In the genomic region with DNA sequence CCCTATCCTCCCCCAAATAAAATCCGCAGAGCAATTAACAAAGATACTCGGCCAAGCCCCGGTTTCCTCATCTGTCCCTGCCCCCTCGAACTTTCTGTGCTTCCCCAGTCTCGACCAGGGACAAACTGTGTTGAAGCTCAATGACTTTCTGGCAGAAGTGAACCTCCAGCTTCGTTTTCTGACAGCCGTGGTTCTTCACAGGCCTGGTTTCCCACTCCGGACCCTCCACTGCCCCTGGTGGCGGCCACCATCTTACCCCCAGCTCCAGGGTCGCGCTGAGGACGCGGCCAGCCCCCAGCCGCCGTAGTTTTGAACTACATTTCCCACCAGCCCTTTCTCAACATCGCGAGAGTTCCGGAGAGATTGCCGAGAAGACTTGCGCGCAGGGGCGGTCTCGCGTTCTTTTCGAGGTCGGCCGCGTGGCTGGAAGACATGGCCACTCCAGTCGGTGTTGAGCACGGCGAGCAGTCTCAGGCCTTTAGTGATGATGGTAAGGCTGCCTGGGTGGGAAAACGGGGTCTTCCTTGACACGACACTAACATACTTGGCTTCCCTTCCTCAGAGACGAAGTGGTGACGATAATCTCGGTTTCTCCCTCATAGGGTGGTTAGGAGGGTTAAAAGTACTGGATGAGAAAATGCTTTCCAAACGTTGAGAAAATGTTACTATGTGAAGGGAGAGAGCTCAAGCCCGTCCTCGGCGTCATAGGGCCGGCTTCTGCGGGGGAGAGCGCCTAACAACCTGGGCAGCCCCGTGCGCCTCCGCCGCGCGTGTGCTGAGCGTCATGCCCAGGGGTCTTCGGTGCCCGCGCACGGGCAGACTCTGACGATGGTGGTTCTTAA, we compare ENCODE assay signal across 8 cellular contexts. TPM values are rescaled to one million over a fixed set of nuclear protein-coding genes. Genes with fewer than 3 reads are reported as not detected.
DNase-seq lines count a peak whose midpoint lies in the region; ATAC-seq lines count a peak whose summit lies in the region.

No MANE protein-coding gene starts in this region.

- H3K27me3 Mint-ChIP-seq in activated CD8-positive, alpha-beta memory T cell treated with anti-CD3 and anti-CD28 coated beads, Interleukin-2, amount 10 ng/mL, durations not matched to agents 7 days and 5 days: no peaks in the 10 kb centered on the region

- no peaks in the 10 kb centered on the region for H3K27me3 ChIP-seq in endocrine pancreas (ENCODE audit: control insufficient read depth, insufficient read depth, low read length)

- H3K27ac Mint-ChIP-seq in activated CD8-positive, alpha-beta memory T cell treated with anti-CD3 and anti-CD28 coated beads, Interleukin-2, amount 10 ng/mL, durations not matched to agents 7 days and 5 days: peak overlapping the region; percentile 96

- H3K36me3 Mint-ChIP-seq in activated CD8-positive, alpha-beta memory T cell treated with anti-CD3 and anti-CD28 coated beads, Interleukin-2, amount 10 ng/mL, durations not matched to agents 7 days and 5 days: peaks cover 28% of the 10 kb centered on the region

- H3K9me3 Mint-ChIP-seq in activated CD8-positive, alpha-beta memory T cell treated with anti-CD3 and anti-CD28 coated beads, Interleukin-2, amount 10 ng/mL, durations not matched to agents 7 days and 5 days (ENCODE audit: low read depth): no peaks in the 10 kb centered on the region

- ATAC-seq in GM21367 (IDR thresholded peaks at IDR 0.05; ENCODE audit: unreplicated experiment): peak; percentile 71
- peak; percentile 91 for ATAC-seq in activated CD8-positive, alpha-beta memory T cell treated with anti-CD3 and anti-CD28 coated beads, Interleukin-2, amount 10 ng/mL, durations not matched to agents 7 days and 5 days

- in situ Hi-C loops in Caki2 (cut with HindIII; ENCODE audit: low pct_unique_long_range_greater_than_20kb, low sequenced_read_pairs): no loop called here

- H3K9ac ChIP-seq in endocrine pancreas (ENCODE audit: control insufficient read depth, insufficient read depth, low read length): peak overlapping the region; percentile 92

- no peaks in the 10 kb centered on the region for H3K36me3 ChIP-seq in endocrine pancreas (ENCODE audit: control insufficient read depth, insufficient read depth, low read length)

- H3K9me3 ChIP-seq in endocrine pancreas (ENCODE audit: control insufficient read depth, low read length): no peaks in the 10 kb centered on the region

- peak overlapping the region; percentile 70 for H3K4me3 ChIP-seq in endocrine pancreas (ENCODE audit: control insufficient read depth, insufficient read depth, low read length)

- DNase-seq in Caki2 (ENCODE audit: low read depth): peak; percentile 93
- DNase-seq in HT1080 (ENCODE audit: low read depth): peak; percentile 95
- DNase-seq in NOMO-1 (lab: John Stamatoyannopoulos, UW; ENCODE audit: unreplicated experiment in 2 of 2): peak; percentile 93 to 98
- DNase-seq in activated CD8-positive, alpha-beta memory T cell treated with anti-CD3 and anti-CD28 coated beads, Interleukin-2, amount 10 ng/mL, durations not matched to agents 7 days and 5 days: peak; percentile 97
- DNase-seq in mesenteric fat pad (ENCODE audit: low spot score): peak; percentile 97
- peak; percentile 82 for DNase-seq in stimulated activated CD8-positive, alpha-beta memory T cell treated with anti-CD3 and anti-CD28 coated beads, Interleukin-15, amount 100 ng/mL, for 1 hour (ENCODE audit: low read depth)

- H3K4me3 Mint-ChIP-seq in activated CD8-positive, alpha-beta memory T cell treated with anti-CD3 and anti-CD28 coated beads, Interleukin-2, amount 10 ng/mL, durations not matched to agents 7 days and 5 days: peak overlapping the region; percentile 98

- no peaks in the 10 kb centered on the region for H3K4me1 ChIP-seq in endocrine pancreas (ENCODE audit: control insufficient read depth, insufficient read depth, low read length)

- CTCF ChIA-PET in activated CD8-positive, alpha-beta memory T cell treated with anti-CD3 and anti-CD28 coated beads, Interleukin-2, amount 10 ng/mL, durations not matched to agents 7 days and 5 days (lab: Charles Lee): interaction anchor here (0.7 to 5.4 kb wide), 31 partner anchors 9 to 499 kb away, joined by 3 to 61 read pairs (median 5); partner anchors contain the start of genes ST6GALNAC2 and UBE2O

- H3K4me1 Mint-ChIP-seq in activated CD8-positive, alpha-beta memory T cell treated with anti-CD3 and anti-CD28 coated beads, Interleukin-2, amount 10 ng/mL, durations not matched to agents 7 days and 5 days: peaks cover 60% of the 10 kb centered on the region

RNA-seq across cellular contexts. Expression of gene PRCD, which starts 17.7 kb away (rescaled TPM):
- not detected in 2 replicates for total RNA-seq in Caki2 (2014; rRNA removed; shearing (Covaris generic); ENCODE audit: low replicate concordance)
- total RNA-seq in HT1080 (2014; rRNA removed; shearing (Covaris generic)): 1.5 TPM in 1 of 2 replicates, not detected in the other
- 0.86 and 1.5 TPM in 2 replicates for polyA plus RNA-seq in HT1080 (2015; cell fraction: cytosol; rRNA removed)
- 0.72 and 0.79 TPM in 2 replicates for polyA plus RNA-seq in HT1080 (2015; cell fraction: nucleus; rRNA removed)
- total RNA-seq in activated CD8-positive, alpha-beta memory T cell treated with anti-CD3 and anti-CD28 coated beads, Interleukin-2, amount 10 ng/mL, durations not matched to agents 7 days and 5 days: not detected
- total RNA-seq in mesenteric fat pad: 5.4 TPM

RNA-seq across cellular contexts. Expression of gene CYGB, which starts 20.1 kb away (rescaled TPM):
- 0.52 and 1.6 TPM in 2 replicates for total RNA-seq in Caki2 (2014; rRNA removed; shearing (Covaris generic); ENCODE audit: low replicate concordance)
- total RNA-seq in HT1080 (2014; rRNA removed; shearing (Covaris generic)): 0.14 and 0.37 TPM in 2 replicates
- 0.97 and 0.98 TPM in 2 replicates for polyA plus RNA-seq in HT1080 (2015; cell fraction: cytosol; rRNA removed)
- polyA plus RNA-seq in HT1080 (2015; cell fraction: nucleus; rRNA removed): 0.37 and 0.87 TPM in 2 replicates
- total RNA-seq in activated CD8-positive, alpha-beta memory T cell treated with anti-CD3 and anti-CD28 coated beads, Interleukin-2, amount 10 ng/mL, durations not matched to agents 7 days and 5 days: not detected
- total RNA-seq in mesenteric fat pad: 55.6 TPM

RNA-seq across cellular contexts. Expression of gene ST6GALNAC2, which starts 28.1 kb away (rescaled TPM):
- 2.8 and 5.3 TPM in 2 replicates for total RNA-seq in Caki2 (2014; rRNA removed; shearing (Covaris generic); ENCODE audit: low replicate concordance)
- total RNA-seq in HT1080 (2014; rRNA removed; shearing (Covaris generic)): not detected in 2 replicates
- 0.20 TPM in 1 of 2 replicates, not detected in the other for polyA plus RNA-seq in HT1080 (2015; cell fraction: cytosol; rRNA removed)
- polyA plus RNA-seq in HT1080 (2015; cell fraction: nucleus; rRNA removed): 0.20 TPM in 1 of 2 replicates, not detected in the other
- not detected for total RNA-seq in activated CD8-positive, alpha-beta memory T cell treated with anti-CD3 and anti-CD28 coated beads, Interleukin-2, amount 10 ng/mL, durations not matched to agents 7 days and 5 days
- total RNA-seq in mesenteric fat pad: 5.5 TPM

RNA-seq across cellular contexts. Expression of gene RHBDF2, which starts 56.4 kb away (rescaled TPM):
- 17.5 and 33.6 TPM in 2 replicates for total RNA-seq in Caki2 (2014; rRNA removed; shearing (Covaris generic); ENCODE audit: low replicate concordance)
- 22.8 and 25.2 TPM in 2 replicates for total RNA-seq in HT1080 (2014; rRNA removed; shearing (Covaris generic))
- polyA plus RNA-seq in HT1080 (2015; cell fraction: cytosol; rRNA removed): 24.4 and 29.8 TPM in 2 replicates
- 69.4 and 75.2 TPM in 2 replicates for polyA plus RNA-seq in HT1080 (2015; cell fraction: nucleus; rRNA removed)
- 10 to 100 TPM; 29.6 to 42.1 TPM for total RNA-seq in activated CD8-positive, alpha-beta memory T cell treated with anti-CD3 and anti-CD28 coated beads, Interleukin-2, amount 10 ng/mL, durations not matched to agents 7 days and 5 days
- total RNA-seq in mesenteric fat pad: 52.7 TPM

Comparison
In these comparisons a context has a peak if more than half of its experiments do, and no peak if none do; other contexts are left out.
1. Peak in every context shown above with its lines: DNase-seq, ATAC-seq and H3K4me3 ChIP-seq.
2. RNA of gene CYGB, which starts 20.1 kb away (total RNA-seq): 55.6 TPM in mesenteric fat pad (single experiment); 0.52 to 1.6 TPM in Caki2, 0.14 to 0.37 TPM in HT1080 and not detected in activated CD8-positive, alpha-beta memory T cell treated with anti-CD3 and anti-CD28 coated beads, Interleukin-2, amount 10 ng/mL, durations not matched to agents 7 days and 5 days; every median in the first group is over 10 times any median in the second.